11 cellular contexts compared by ENCODE assay signal in the genomic region with DNA sequence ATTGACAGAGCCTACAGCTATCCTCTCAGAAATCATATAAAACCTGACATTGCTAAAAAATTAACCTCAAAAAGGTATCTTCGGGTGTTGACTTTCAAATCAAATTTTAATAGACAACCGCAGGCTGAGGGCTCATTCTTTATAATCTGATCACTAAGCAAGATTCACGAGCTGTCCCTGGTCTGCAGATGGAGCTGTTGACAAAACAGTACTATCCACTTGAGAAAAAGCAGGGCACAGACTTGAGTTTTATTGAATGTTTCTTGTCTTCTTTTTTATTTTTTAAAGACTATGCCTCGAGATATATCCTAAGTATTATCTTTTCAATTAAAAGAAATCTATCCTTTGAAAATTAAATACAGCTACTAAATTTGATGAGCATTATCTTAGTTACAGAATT.
A peak's percentile ranks its signal among the peaks of the same experiment; 100 is the strongest.
DNase-seq lines count a peak whose midpoint lies in the region; ATAC-seq, FAIRE-seq and TF ChIP-seq lines count a peak whose summit lies in the region.
"Had no signal": no experiment of that assay in that cellular context is flagged by ENCODE, and none has a peak within 500 bp of the region (broad histone marks: within the 10 kb centered on the region; RNA-seq: fewer than 3 reads in every experiment).

No MANE protein-coding gene starts in this region.

- H4K20me1 ChIP-seq in SK-N-SH (ENCODE audit: insufficient read depth) = no peaks in the 10 kb centered on the region

- no peaks in the 10 kb centered on the region for H3F3A ChIP-seq in SK-N-SH (replicated peaks; ENCODE audit: insufficient read depth)

- H3K79me2 ChIP-seq in SK-N-SH (ENCODE audit: insufficient read depth) = no peaks in the 10 kb centered on the region

- FAIRE-seq in frontal cortex (lab: Jason Lieb, UNC) = peak; percentile 81
- FAIRE-seq: GM19239 had no signal

- peaks cover 5% of the 10 kb centered on the region for H3K9me3 Mint-ChIP-seq in MCF 10A (ENCODE audit: unreplicated experiment)
- H3K9me3 Mint-ChIP-seq in activated T-cell treated with anti-CD3 and anti-CD28 coated beads, Interleukin-2, amount 50 U/mL, for 4 hours = peaks cover 13% of the 10 kb centered on the region
- H3K9me3 Mint-ChIP-seq: CD4-positive, alpha-beta T cell had no signal

- no peak overlapping the region for H3K9ac ChIP-seq in SK-N-SH

- DNase-seq in MCF 10A (ENCODE audit: unreplicated experiment) (peak; percentile 19), breast epithelium (ENCODE audit: low spot score in 2 of 2) (no peak), SK-N-SH (peak; percentile 30), frontal cortex (ENCODE audit: low spot score in 2 of 2) (peak in 1 of 2 donors; percentile 4), superior temporal gyrus (ENCODE audit: extremely low spot score) (peak; percentile 84), NCI-H526 treated with DMSO at 0.1 percent for 48 hours (lab: John Stamatoyannopoulos, UW) (no peak), AG20443 (ENCODE audit: low spot score) (no peak)
- no peak for DNase-seq in activated T-cell treated with anti-CD3 and anti-CD28 coated beads, Interleukin-2, amount 50 U/mL, for 4 hours
- DNase-seq: activated effector memory CD4-positive, alpha-beta T cell treated with Interleukin-2 at 50 U/mL for 16 hours; CD4-positive, alpha-beta T cell had no signal

- POLR2A ChIA-PET in MCF 10A (lab: Yijun Ruan, JAX) = interaction anchor here (0.9 kb wide), 1 partner anchor 535 kb away, joined by 3 read pairs; no protein-coding TSS in a partner anchor
- POLR2A ChIA-PET in SK-N-SH (lab: Yijun Ruan, JAX) = no interaction called here

- H3K36me3 ChIP-seq in breast epithelium (no peaks in the 10 kb centered on the region), SK-N-SH (replicated peaks in 1 of 2; ENCODE audit: control insufficient read depth in 1 of 2, insufficient read depth in 2 of 2, low read length in 1 of 2) (no peaks in the 10 kb centered on the region)

- no TSS peak for BruUV-seq in MCF 10A (replicated peaks; lab: Mats Ljungman, UMichigan)

- TF ChIP-seq RAD21 in SK-N-SH (IDR thresholded peaks at IDR 0.05; ENCODE audit: low read length) = peak; percentile 83

- no peak for TF ChIP-seq POLR2A in breast epithelium (IDR thresholded peaks at IDR 0.05)

- peaks cover 5% of the 10 kb centered on the region for H3K4me1 Mint-ChIP-seq in MCF 10A (ENCODE audit: insufficient read depth, unreplicated experiment)
- no peaks in the 10 kb centered on the region for H3K4me1 Mint-ChIP-seq in activated T-cell treated with anti-CD3 and anti-CD28 coated beads, Interleukin-2, amount 50 U/mL, for 4 hours (ENCODE audit: low read depth)

- intact Hi-C loops in MCF 10A (cut with micrococcal nuclease) = loop anchor here (1.0 to 10.0 kb wide), 6 partner anchors 67 to 1033 kb away; no protein-coding TSS in a partner anchor
- intact Hi-C loops in breast epithelium (cut with DNase I; ENCODE audit: low total_unique reads) = no loop called here

- H3K4me2 ChIP-seq in SK-N-SH = no peak overlapping the region

- H3K9me2 ChIP-seq in SK-N-SH = no peaks in the 10 kb centered on the region

- WGBS in SK-N-SH (ENCODE audit: low lambda C conversion rate) = 18% methylated on average over 4 of the region's 4 CpGs

- H3K27me3 Mint-ChIP-seq in MCF 10A (ENCODE audit: insufficient read depth, unreplicated experiment) = no peaks in the 10 kb centered on the region
- H3K27me3 Mint-ChIP-seq in activated T-cell treated with anti-CD3 and anti-CD28 coated beads, Interleukin-2, amount 50 U/mL, for 4 hours (ENCODE audit: low read depth) = no peaks in the 10 kb centered on the region
- H3K27me3 Mint-ChIP-seq: CD4-positive, alpha-beta T cell had no signal

- no peak overlapping the region for H3K27ac Mint-ChIP-seq in MCF 10A (ENCODE audit: low read depth, unreplicated experiment)
- H3K27ac Mint-ChIP-seq: CD4-positive, alpha-beta T cell had no signal

- H3K36me3 Mint-ChIP-seq in MCF 10A (ENCODE audit: insufficient read depth, unreplicated experiment) = no peaks in the 10 kb centered on the region
- no peaks in the 10 kb centered on the region for H3K36me3 Mint-ChIP-seq in activated T-cell treated with anti-CD3 and anti-CD28 coated beads, Interleukin-2, amount 50 U/mL, for 4 hours (ENCODE audit: insufficient read depth)

- CTCF ChIA-PET in MCF 10A (lab: Yijun Ruan, JAX) = interaction anchor here (0.5 to 2.0 kb wide), 15 partner anchors 9 to 1033 kb away, joined by 3 to 11 read pairs (median 4); no protein-coding TSS in a partner anchor
- CTCF ChIA-PET in SK-N-SH (lab: Yijun Ruan, JAX) = interaction anchor here (0.6 to 5.0 kb wide), 28 partner anchors 9 to 1036 kb away, joined by 3 to 52 read pairs (median 4); no protein-coding TSS in a partner anchor

- H3K9me3 ChIP-seq in breast epithelium (peaks cover 0 to 9% of the 10 kb centered on the region in 2 donors), SK-N-SH (no peaks in the 10 kb centered on the region)

- no peak overlapping the region for H3K4me3 Mint-ChIP-seq in MCF 10A (ENCODE audit: unreplicated experiment)
- no peak overlapping the region for H3K4me3 Mint-ChIP-seq in activated T-cell treated with anti-CD3 and anti-CD28 coated beads, Interleukin-2, amount 50 U/mL, for 4 hours
- H3K4me3 Mint-ChIP-seq: CD4-positive, alpha-beta T cell had no signal

- H3K4me1 ChIP-seq in breast epithelium (no peaks in the 10 kb centered on the region), SK-N-SH (ENCODE audit: control insufficient read depth in 1 of 2, insufficient read depth in 2 of 2, low read depth in 1 of 2, low read length in 1 of 2) (no peaks in the 10 kb centered on the region; a peak in 1 of 4 replicates)

- ATAC-seq in activated T-cell treated with anti-CD3 and anti-CD28 coated beads, Interleukin-2, amount 50 U/mL, for 4 hours = no peak

- H3K27me3 ChIP-seq in breast epithelium = no peaks in the 10 kb centered on the region
- H3K27me3 ChIP-seq in SK-N-SH (ENCODE audit: insufficient read depth) = no peaks in the 10 kb centered on the region

- no peak overlapping the region for H2AFZ ChIP-seq in SK-N-SH (ENCODE audit: low read depth)

- H3K4me3 ChIP-seq in breast epithelium (no peak overlapping the region), SK-N-SH (ENCODE audit: low read depth in 2 of 2, low read length in 1 of 2) (no peak overlapping the region)

- no peak overlapping the region for H3K27ac ChIP-seq in breast epithelium
- no peak overlapping the region for H3K27ac ChIP-seq in SK-N-SH (ENCODE audit: low read depth in 2 of 2, low read length in 1 of 2)

- no peak for TF ChIP-seq EP300 in SK-N-SH (IDR thresholded peaks at IDR 0.05; ENCODE audit: borderline replicate concordance in 1 of 2, low read depth in 1 of 2, low read length in 1 of 2)

- TF ChIP-seq CTCF in MCF 10A (IDR thresholded peaks at IDR 0.05; ENCODE audit: unreplicated experiment) (peak; percentile 16), breast epithelium (IDR thresholded peaks at IDR 0.05) (no peak), SK-N-SH (IDR thresholded peaks at IDR 0.05) (peak; percentile 32; the same call in 1 of the 2 replicates)

TF ChIP-seq in SK-N-SH, 30 proteins besides CTCF, POLR2A, EP300 and RAD21:
- TF ChIP-seq FOSL2 (IDR thresholded peaks at IDR 0.05; ENCODE audit: borderline replicate concordance, low read depth) (no peak), SMC3 (IDR thresholded peaks at IDR 0.05; ENCODE audit: low read depth, low read length) (peak; percentile 74), EZH2phosphoT487 (IDR thresholded peaks at IDR 0.05; ENCODE audit: borderline replicate concordance, low read depth) (no peak), MXI1 (IDR thresholded peaks at IDR 0.05; ENCODE audit: low read depth, low read length) (no peak), GATA2 (CRISPR knock-in tag; IDR thresholded peaks at IDR 0.05) (peak; percentile 33; the same call in 1 of the 2 replicates), YY1 (IDR thresholded peaks at IDR 0.05; ENCODE audit: low read depth) (no peak), NFIC (IDR thresholded peaks at IDR 0.05; ENCODE audit: borderline replicate concordance) (no peak), CHD2 (IDR thresholded peaks at IDR 0.05; ENCODE audit: low read length, partially characterized antibody) (no peak)
- TF ChIP-seq, protein P1, sequence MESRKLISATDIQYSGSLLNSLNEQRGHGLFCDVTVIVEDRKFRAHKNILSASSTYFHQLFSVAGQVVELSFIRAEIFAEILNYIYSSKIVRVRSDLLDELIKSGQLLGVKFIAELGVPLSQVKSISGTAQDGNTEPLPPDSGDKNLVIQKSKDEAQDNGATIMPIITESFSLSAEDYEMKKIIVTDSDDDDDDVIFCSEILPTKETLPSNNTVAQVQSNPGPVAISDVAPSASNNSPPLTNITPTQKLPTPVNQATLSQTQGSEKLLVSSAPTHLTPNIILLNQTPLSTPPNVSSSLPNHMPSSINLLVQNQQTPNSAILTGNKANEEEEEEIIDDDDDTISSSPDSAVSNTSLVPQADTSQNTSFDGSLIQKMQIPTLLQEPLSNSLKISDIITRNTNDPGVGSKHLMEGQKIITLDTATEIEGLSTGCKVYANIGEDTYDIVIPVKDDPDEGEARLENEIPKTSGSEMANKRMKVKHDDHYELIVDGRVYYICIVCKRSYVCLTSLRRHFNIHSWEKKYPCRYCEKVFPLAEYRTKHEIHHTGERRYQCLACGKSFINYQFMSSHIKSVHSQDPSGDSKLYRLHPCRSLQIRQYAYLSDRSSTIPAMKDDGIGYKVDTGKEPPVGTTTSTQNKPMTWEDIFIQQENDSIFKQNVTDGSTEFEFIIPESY (IDR thresholded peaks at IDR 0.05; ENCODE audit: borderline replicate concordance, low read depth) = no peak

Comparison
In these comparisons a context has a peak if more than half of its experiments do, and no peak if none do; other contexts are left out.
1. DNase-seq: peak in MCF 10A (single experiment), SK-N-SH (single experiment) and superior temporal gyrus (single experiment); none in breast epithelium (0 of 2), activated T-cell treated with anti-CD3 and anti-CD28 coated beads, Interleukin-2, amount 50 U/mL, for 4 hours (single experiment), NCI-H526 treated with DMSO at 0.1 percent for 48 hours (single experiment) and AG20443 (single experiment).
2. CTCF ChIP-seq: peak in MCF 10A (single experiment) and SK-N-SH (single experiment); none in breast epithelium (0 of 3).